35 cellular contexts compared by ENCODE assay signal in the genomic region with DNA sequence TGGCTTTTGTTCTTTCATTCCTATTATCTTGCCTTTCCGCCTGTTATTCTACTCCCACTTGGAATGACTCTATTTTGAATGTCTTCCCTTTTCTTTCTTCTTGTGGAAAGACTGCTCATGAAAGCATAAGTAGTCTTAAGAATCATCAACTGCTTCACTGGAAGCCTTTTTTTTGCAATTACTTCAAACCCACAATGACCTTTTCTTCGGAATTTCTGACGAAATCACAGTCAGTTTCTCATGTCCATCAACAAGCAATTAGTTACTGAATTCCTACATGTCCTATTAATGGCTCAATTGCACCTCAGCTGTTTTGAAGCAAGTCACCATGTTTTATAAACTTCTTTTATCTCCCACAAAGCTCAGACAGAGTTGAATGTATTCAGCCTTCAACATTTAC.
"Had no signal": no experiment of that assay in that cellular context is flagged by ENCODE, and none has a peak within 500 bp of the region (broad histone marks: within the 10 kb centered on the region; RNA-seq: fewer than 3 reads in every experiment).

No MANE protein-coding gene starts in this region.

- DNase-seq: activated CD4-positive, alpha-beta memory T cell treated with anti-CD3 and anti-CD28 coated beads for 36 hours; activated CD4-positive, alpha-beta T cell treated with anti-CD3 and anti-CD28 coated beads for 36 hours; activated CD4-positive, alpha-beta T cell treated with anti-CD3 and anti-CD28 coated beads, Interleukin-2, amount 10 ng/mL, durations not matched to agents 24 days and 14 days; activated CD4-positive, CD25-positive, alpha-beta regulatory T cell; activated CD4-positive, CD25-positive, alpha-beta regulatory T cell treated with anti-CD3 and anti-CD28 coated beads, Interleukin-2, amount 50 U/mL, for 72 hours; activated CD8-positive, alpha-beta memory T cell treated with anti-CD3 and anti-CD28 coated beads, Interleukin-2, amount 10 ng/mL, durations not matched to agents 7 days and 5 days; activated CD8-positive, alpha-beta memory T cell treated with anti-CD3 and anti-CD28 coated beads, Interleukin-2, amount 50 U/mL, for 4 hours; activated CD8-positive, alpha-beta T cell treated with anti-CD3 and anti-CD28 coated beads, Interleukin-2, amount 10 ng/mL, durations not matched to agents 7 days and 5 days; activated gamma-delta T cell; activated naive CD4-positive, alpha-beta T cell; activated naive CD4-positive, alpha-beta T cell treated with anti-CD3 and anti-CD28 coated beads, Interleukin-2, amount 10 ng/mL, durations not matched to agents 7 days and 5 days; activated naive CD8-positive, alpha-beta T cell treated with anti-CD3 and anti-CD28 coated beads, Interleukin-2, amount 10 ng/mL, durations not matched to agents 7 days and 5 days; activated T-cell treated with anti-CD3 and anti-CD28 coated beads, Interleukin-2, amount 50 U/mL, for 1 hour; activated T-cell treated with anti-CD3 and anti-CD28 coated beads, Interleukin-2, amount 50 U/mL, for 72 hours; amniotic stem cell; anterior cingulate cortex; central memory CD4-positive, alpha-beta T cell; cerebellar nuclear complex; colonic mucosa; dorsolateral prefrontal cortex; effector memory CD4-positive, alpha-beta T cell; erythroblast; foreskin keratinocyte; heart right ventricle; T-helper 1 cell; T-helper 17 cell; T1000 had no signal

- H3K36me3 ChIP-seq: breast epithelium, colonic mucosa had no signal

- H3K27ac Mint-ChIP-seq: activated CD4-positive, alpha-beta memory T cell treated with anti-CD3 and anti-CD28 coated beads for 36 hours; activated CD4-positive, alpha-beta T cell treated with anti-CD3 and anti-CD28 coated beads for 36 hours; activated CD4-positive, alpha-beta T cell treated with anti-CD3 and anti-CD28 coated beads, Interleukin-2, amount 10 ng/mL, durations not matched to agents 24 days and 14 days; activated CD8-positive, alpha-beta memory T cell treated with anti-CD3 and anti-CD28 coated beads, Interleukin-2, amount 10 ng/mL, durations not matched to agents 7 days and 5 days; activated CD8-positive, alpha-beta T cell treated with anti-CD3 and anti-CD28 coated beads, Interleukin-2, amount 10 ng/mL, durations not matched to agents 7 days and 5 days; activated naive CD4-positive, alpha-beta T cell treated with anti-CD3 and anti-CD28 coated beads, Interleukin-2, amount 10 ng/mL, durations not matched to agents 7 days and 5 days; activated naive CD4-positive, alpha-beta T cell treated with anti-CD3 and anti-CD28 coated beads, Interleukin-2, amount 50 U/mL, for 72 hours; activated naive CD8-positive, alpha-beta T cell treated with anti-CD3 and anti-CD28 coated beads, Interleukin-2, amount 10 ng/mL, durations not matched to agents 7 days and 5 days; activated T-cell treated with anti-CD3 and anti-CD28 coated beads, Interleukin-2, amount 50 U/mL, for 72 hours; brain; T-helper 17 cell; T-helper 2 cell treated with Interferon-gamma antibody and Interleukin-4, amounts not matched to agents 5 μg/mL and 100 μg/mL, for 36 hours had no signal

- H3K4me1 ChIP-seq: breast epithelium, colonic mucosa, esophagus muscularis mucosa, foreskin keratinocyte, gastroesophageal sphincter, heart right ventricle had no signal

- H3K79me2 ChIP-seq: hepatocyte had no signal

- H3K27me3 ChIP-seq: breast epithelium, cardiac muscle cell, colonic mucosa, dorsolateral prefrontal cortex, esophagus muscularis mucosa, foreskin keratinocyte, gastroesophageal sphincter, heart right ventricle, hepatocyte had no signal

- H3K9me3 Mint-ChIP-seq: activated CD4-positive, alpha-beta memory T cell treated with anti-CD3 and anti-CD28 coated beads for 36 hours; activated CD4-positive, alpha-beta T cell treated with anti-CD3 and anti-CD28 coated beads, Interleukin-2, amount 10 ng/mL, durations not matched to agents 24 days and 14 days; activated naive CD4-positive, alpha-beta T cell treated with anti-CD3 and anti-CD28 coated beads, Interleukin-2, amount 10 ng/mL, durations not matched to agents 7 days and 5 days; activated naive CD8-positive, alpha-beta T cell treated with anti-CD3 and anti-CD28 coated beads, Interleukin-2, amount 10 ng/mL, durations not matched to agents 7 days and 5 days; brain; T-helper 2 cell treated with Interferon-gamma antibody and Interleukin-4, amounts not matched to agents 5 μg/mL and 100 μg/mL, for 36 hours had no signal

- H3K27ac ChIP-seq: breast epithelium, cardiac muscle cell, colonic mucosa, dorsolateral prefrontal cortex, esophagus muscularis mucosa, foreskin keratinocyte, gastroesophageal sphincter, heart right ventricle, hepatocyte had no signal

- H3K4me2 ChIP-seq: hepatocyte had no signal

- H2AFZ ChIP-seq: hepatocyte had no signal

- H3K9me3 ChIP-seq: breast epithelium, colonic mucosa, esophagus muscularis mucosa, gastroesophageal sphincter had no signal

- ATAC-seq: activated CD4-positive, alpha-beta T cell treated with anti-CD3 and anti-CD28 coated beads for 36 hours; activated CD8-positive, alpha-beta memory T cell treated with anti-CD3 and anti-CD28 coated beads, Interleukin-2, amount 10 ng/mL, durations not matched to agents 7 days and 5 days; activated CD8-positive, alpha-beta T cell treated with anti-CD3 and anti-CD28 coated beads, Interleukin-2, amount 10 ng/mL, durations not matched to agents 7 days and 5 days; activated naive CD4-positive, alpha-beta T cell treated with anti-CD3 and anti-CD28 coated beads, Interleukin-2, amount 50 U/mL, for 72 hours; activated T-cell treated with anti-CD3 and anti-CD28 coated beads, Interleukin-2, amount 50 U/mL, for 72 hours; foreskin keratinocyte; gastroesophageal sphincter; heart right ventricle; T-helper 17 cell had no signal

- H3K36me3 Mint-ChIP-seq: activated CD4-positive, alpha-beta memory T cell treated with anti-CD3 and anti-CD28 coated beads for 36 hours; activated CD8-positive, alpha-beta memory T cell treated with anti-CD3 and anti-CD28 coated beads, Interleukin-2, amount 10 ng/mL, durations not matched to agents 7 days and 5 days; activated naive CD4-positive, alpha-beta T cell treated with anti-CD3 and anti-CD28 coated beads, Interleukin-2, amount 10 ng/mL, durations not matched to agents 7 days and 5 days; activated naive CD4-positive, alpha-beta T cell treated with anti-CD3 and anti-CD28 coated beads, Interleukin-2, amount 50 U/mL, for 72 hours; activated naive CD8-positive, alpha-beta T cell treated with anti-CD3 and anti-CD28 coated beads, Interleukin-2, amount 10 ng/mL, durations not matched to agents 7 days and 5 days; brain had no signal

- H3K4me3 Mint-ChIP-seq: activated CD4-positive, alpha-beta memory T cell treated with anti-CD3 and anti-CD28 coated beads for 36 hours; activated CD4-positive, alpha-beta T cell treated with anti-CD3 and anti-CD28 coated beads for 36 hours; activated CD4-positive, alpha-beta T cell treated with anti-CD3 and anti-CD28 coated beads, Interleukin-2, amount 10 ng/mL, durations not matched to agents 24 days and 14 days; activated CD8-positive, alpha-beta memory T cell treated with anti-CD3 and anti-CD28 coated beads, Interleukin-2, amount 10 ng/mL, durations not matched to agents 7 days and 5 days; activated CD8-positive, alpha-beta T cell treated with anti-CD3 and anti-CD28 coated beads, Interleukin-2, amount 10 ng/mL, durations not matched to agents 7 days and 5 days; activated naive CD4-positive, alpha-beta T cell treated with anti-CD3 and anti-CD28 coated beads, Interleukin-2, amount 10 ng/mL, durations not matched to agents 7 days and 5 days; activated naive CD8-positive, alpha-beta T cell treated with anti-CD3 and anti-CD28 coated beads, Interleukin-2, amount 10 ng/mL, durations not matched to agents 7 days and 5 days; activated T-cell treated with anti-CD3 and anti-CD28 coated beads, Interleukin-2, amount 50 U/mL, for 72 hours; brain; T-helper 17 cell; T-helper 2 cell treated with Interferon-gamma antibody and Interleukin-4, amounts not matched to agents 5 μg/mL and 100 μg/mL, for 36 hours had no signal

- H3K27me3 Mint-ChIP-seq: activated CD4-positive, alpha-beta memory T cell treated with anti-CD3 and anti-CD28 coated beads for 36 hours; activated CD4-positive, alpha-beta T cell treated with anti-CD3 and anti-CD28 coated beads, Interleukin-2, amount 10 ng/mL, durations not matched to agents 24 days and 14 days; activated CD8-positive, alpha-beta memory T cell treated with anti-CD3 and anti-CD28 coated beads, Interleukin-2, amount 10 ng/mL, durations not matched to agents 7 days and 5 days; activated naive CD8-positive, alpha-beta T cell treated with anti-CD3 and anti-CD28 coated beads, Interleukin-2, amount 10 ng/mL, durations not matched to agents 7 days and 5 days; brain; T-helper 17 cell had no signal

- H3K4me3 ChIP-seq: breast epithelium, cardiac muscle cell, colonic mucosa, dorsolateral prefrontal cortex, esophagus muscularis mucosa, gastroesophageal sphincter, heart right ventricle, hepatocyte had no signal

- H3K4me1 Mint-ChIP-seq: activated CD4-positive, alpha-beta T cell treated with anti-CD3 and anti-CD28 coated beads for 36 hours; activated CD4-positive, alpha-beta T cell treated with anti-CD3 and anti-CD28 coated beads, Interleukin-2, amount 10 ng/mL, durations not matched to agents 24 days and 14 days; activated CD8-positive, alpha-beta memory T cell treated with anti-CD3 and anti-CD28 coated beads, Interleukin-2, amount 10 ng/mL, durations not matched to agents 7 days and 5 days; activated naive CD4-positive, alpha-beta T cell treated with anti-CD3 and anti-CD28 coated beads, Interleukin-2, amount 10 ng/mL, durations not matched to agents 7 days and 5 days; activated naive CD8-positive, alpha-beta T cell treated with anti-CD3 and anti-CD28 coated beads, Interleukin-2, amount 10 ng/mL, durations not matched to agents 7 days and 5 days; T-helper 17 cell had no signal
